ENCODE assay signal across 9 cellular contexts in the genomic region with DNA sequence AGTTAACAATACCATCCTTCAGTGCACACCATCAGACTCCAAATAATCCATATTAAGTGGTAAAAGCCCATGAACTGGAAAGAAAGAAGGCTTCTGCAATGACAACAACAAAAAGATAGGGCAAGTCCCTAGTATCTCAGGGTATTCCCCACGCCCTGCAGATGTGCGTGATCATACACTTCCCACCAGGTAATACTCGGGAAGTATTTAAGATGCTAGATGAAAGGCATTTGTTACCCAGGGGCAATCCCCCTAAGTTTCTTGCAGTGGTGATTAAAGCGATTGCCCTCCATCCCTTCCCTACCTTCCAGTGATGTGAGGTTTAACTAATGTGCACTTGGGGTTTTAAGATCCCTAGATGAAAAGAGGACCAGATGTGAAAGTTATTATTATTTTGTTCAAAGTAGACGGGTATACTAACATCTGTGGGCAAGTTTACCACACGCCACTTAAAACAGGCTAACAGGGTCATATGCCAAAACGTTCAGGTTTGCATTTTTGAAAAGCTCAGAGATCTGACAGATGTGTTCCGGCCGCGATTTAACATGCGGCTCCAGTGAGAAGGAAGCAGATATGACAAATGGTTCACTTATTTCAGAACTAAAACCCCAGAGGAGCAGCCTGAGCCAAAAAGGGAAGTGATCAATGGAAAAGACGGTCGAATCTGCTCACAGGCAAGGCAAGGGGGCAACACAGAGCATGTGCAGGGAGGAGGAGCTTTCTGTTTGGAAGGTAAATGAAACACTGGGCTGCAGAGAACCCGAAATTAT. TPM values are rescaled to one million over a fixed set of nuclear protein-coding genes. Genes with fewer than 3 reads are reported as not detected.
DNase-seq lines count a peak whose midpoint lies in the region; ATAC-seq and TF ChIP-seq lines count a peak whose summit lies in the region.
"Had no signal": no experiment of that assay in that cellular context is flagged by ENCODE, and none has a peak within 500 bp of the region (broad histone marks: within the 10 kb centered on the region; RNA-seq: fewer than 3 reads in every experiment).

No MANE protein-coding gene starts in this region.

- H2BK5ac ChIP-seq in mesenchymal stem cell (ENCODE audit: low read depth, low read length, poor library complexity, severe bottlenecking): no peak overlapping the region
- no peak overlapping the region for H2BK5ac ChIP-seq in mesendoderm (ENCODE audit: low read length)

- H3K9ac ChIP-seq in mesenchymal stem cell (ENCODE audit: low read length) (peak overlapping the region; percentile 46), mesendoderm (ENCODE audit: low read length) (no peak overlapping the region)

- no peak overlapping the region for H3K4ac ChIP-seq in mesenchymal stem cell (ENCODE audit: low read depth in 1 of 2, low read length in 2 of 2)
- H3K4ac ChIP-seq in mesendoderm (ENCODE audit: low read depth, low read length): no peak overlapping the region

- no peak overlapping the region for H3K56ac ChIP-seq in mesendoderm (ENCODE audit: low read length)

- H3K27ac Mint-ChIP-seq in activated CD4-positive, alpha-beta T cell treated with anti-CD3 and anti-CD28 coated beads, Interleukin-2, amount 10 ng/mL, durations not matched to agents 24 days and 14 days: peak overlapping the region; percentile 92
- H3K27ac Mint-ChIP-seq in chondrocyte (ENCODE audit: unreplicated experiment): no peak overlapping the region

- H3K4me3 Mint-ChIP-seq in activated CD4-positive, alpha-beta T cell treated with anti-CD3 and anti-CD28 coated beads, Interleukin-2, amount 10 ng/mL, durations not matched to agents 24 days and 14 days: peak overlapping the region; percentile 74
- no peak overlapping the region for H3K4me3 Mint-ChIP-seq in chondrocyte (ENCODE audit: unreplicated experiment)

- no peak overlapping the region for H4K91ac ChIP-seq in mesenchymal stem cell (ENCODE audit: low read length)

- H3K4me2 ChIP-seq in mesenchymal stem cell (ENCODE audit: low read length, poor library complexity, severe bottlenecking): no peak overlapping the region
- H3K4me2 ChIP-seq in mesendoderm (ENCODE audit: low read length): no peak overlapping the region

- H3K36me3 Mint-ChIP-seq in activated CD4-positive, alpha-beta T cell treated with anti-CD3 and anti-CD28 coated beads, Interleukin-2, amount 10 ng/mL, durations not matched to agents 24 days and 14 days (ENCODE audit: low read depth): peaks cover 61% of the 10 kb centered on the region
- H3K36me3 Mint-ChIP-seq in chondrocyte (ENCODE audit: low read depth): no peaks in the 10 kb centered on the region

- no peak overlapping the region for H3K18ac ChIP-seq in mesenchymal stem cell (ENCODE audit: low read depth in 1 of 2, low read length in 2 of 2)
- H3K18ac ChIP-seq in mesendoderm (ENCODE audit: low read length): no peak overlapping the region

- 80% methylated on average over 13 of the region's 14 CpGs for WGBS in mesenchymal stem cell
- WGBS in mesendoderm (ENCODE audit: extremely low coverage, insufficient coverage, low lambda C conversion rate): no CpG with 5 or more reads among the region's 14 CpGs

- H3K27me3 ChIP-seq in mesenchymal stem cell (ENCODE audit: control insufficient read depth in 1 of 2, insufficient read depth in 1 of 2, low read length in 2 of 2): no peaks in the 10 kb centered on the region
- no peaks in the 10 kb centered on the region for H3K27me3 ChIP-seq in mesendoderm (ENCODE audit: insufficient read depth, low read length, poor library complexity)

- H3K36me3 ChIP-seq in mesenchymal stem cell (ENCODE audit: control insufficient read depth in 1 of 2, insufficient read depth in 2 of 2, low read depth in 1 of 2, low read length in 2 of 2) (peaks cover 2 to 3% of the 10 kb centered on the region in 2 experiments), mesendoderm (ENCODE audit: control insufficient read depth, insufficient read depth, low read length) (no peaks in the 10 kb centered on the region)

- peak; percentile 96 for ATAC-seq in HG03342 (IDR thresholded peaks at IDR 0.05; ENCODE audit: unreplicated experiment)

- intact Hi-C loops in activated CD4-positive, alpha-beta T cell treated with anti-CD3 and anti-CD28 coated beads, Interleukin-2, amount 10 ng/mL, durations not matched to agents 24 days and 14 days (cut with micrococcal nuclease): loop anchor here (1.0 to 2.0 kb wide), 7 partner anchors 15 to 228 kb away; no protein-coding TSS in a partner anchor

- peak overlapping the region in 1 of 2 experiments; percentile 68 for H3K4me3 ChIP-seq in mesenchymal stem cell (ENCODE audit: insufficient read depth in 1 of 2, low read depth in 1 of 2, low read length in 2 of 2)
- no peak overlapping the region for H3K4me3 ChIP-seq in mesendoderm (ENCODE audit: low read length)

- no peak overlapping the region for H3K23ac ChIP-seq in mesenchymal stem cell (ENCODE audit: low read length in 2 of 2)
- no peak overlapping the region for H3K23ac ChIP-seq in mesendoderm (ENCODE audit: low read length)

- H2AK5ac ChIP-seq in mesenchymal stem cell (ENCODE audit: low read length, severe bottlenecking) (no peak overlapping the region), mesendoderm (ENCODE audit: low read length) (no peak overlapping the region)

- H3K9me3 ChIP-seq in mesenchymal stem cell (ENCODE audit: control insufficient read depth, low read length): no peaks in the 10 kb centered on the region

- H3K4me1 Mint-ChIP-seq in activated CD4-positive, alpha-beta T cell treated with anti-CD3 and anti-CD28 coated beads, Interleukin-2, amount 10 ng/mL, durations not matched to agents 24 days and 14 days: peaks cover 28% of the 10 kb centered on the region
- peaks cover 5% of the 10 kb centered on the region for H3K4me1 Mint-ChIP-seq in chondrocyte (ENCODE audit: low read depth)

- H2BK120ac ChIP-seq in mesenchymal stem cell (ENCODE audit: low read depth, low read length): no peak overlapping the region
- H2BK120ac ChIP-seq in mesendoderm (ENCODE audit: low read depth, low read length): no peak overlapping the region

- TF ChIP-seq CTCF in chondrocyte (IDR thresholded peaks at IDR 0.05): no peak

- H4K5ac ChIP-seq in mesendoderm (ENCODE audit: low read length): no peak overlapping the region

- no peak overlapping the region for H2BK12ac ChIP-seq in mesenchymal stem cell (ENCODE audit: low read length in 2 of 2)

- no peak overlapping the region for H2AFZ ChIP-seq in mesenchymal stem cell (ENCODE audit: low read depth, low read length)

- peak; percentile 73 for DNase-seq in activated effector memory CD4-positive, alpha-beta T cell treated with anti-CD3 and anti-CD28 coated beads, Interleukin-2, amount 50 U/mL, for 16 hours
- DNase-seq in activated effector memory CD4-positive, alpha-beta T cell treated with Interleukin-2 at 50 U/mL for 16 hours: no peak
- peak; percentile 80 for DNase-seq in activated CD4-positive, alpha-beta T cell treated with anti-CD3 and anti-CD28 coated beads, Interleukin-2, amount 10 ng/mL, durations not matched to agents 24 days and 14 days
- DNase-seq in mesenchymal stem cell (no peak), mesendoderm (no peak), chondrocyte (ENCODE audit: low spot score) (no peak), amniotic stem cell (lab: John Stamatoyannopoulos, UW) (no peak)

- H3K4me1 ChIP-seq in mesenchymal stem cell (ENCODE audit: control insufficient read depth, insufficient read depth, low read depth, low read length): no peaks in the 10 kb centered on the region
- no peaks in the 10 kb centered on the region for H3K4me1 ChIP-seq in mesendoderm (ENCODE audit: control insufficient read depth, low read depth, low read length)

- no peak overlapping the region for H3K14ac ChIP-seq in mesenchymal stem cell (ENCODE audit: low read length in 2 of 2)

- H2BK15ac ChIP-seq in mesenchymal stem cell (ENCODE audit: low read depth, poor library complexity, severe bottlenecking) (no peak overlapping the region), mesendoderm (replicated peaks; ENCODE audit: low read depth) (no peak overlapping the region)

- H3K27ac ChIP-seq in mesenchymal stem cell (ENCODE audit: low read length, poor library complexity, severe bottlenecking): no peak overlapping the region
- no peak overlapping the region for H3K27ac ChIP-seq in mesendoderm (ENCODE audit: low read depth, low read length)
- H3K27ac ChIP-seq: VCaP had no signal

- no peak overlapping the region for H4K8ac ChIP-seq in mesenchymal stem cell (ENCODE audit: low read length)
- no peak overlapping the region for H4K8ac ChIP-seq in mesendoderm (ENCODE audit: low read depth, low read length)

- H3K9me3 Mint-ChIP-seq in activated CD4-positive, alpha-beta T cell treated with anti-CD3 and anti-CD28 coated beads, Interleukin-2, amount 10 ng/mL, durations not matched to agents 24 days and 14 days: no peaks in the 10 kb centered on the region
- peaks cover 2% of the 10 kb centered on the region for H3K9me3 Mint-ChIP-seq in chondrocyte (ENCODE audit: low read depth)

- H3K79me2 ChIP-seq in mesendoderm (ENCODE audit: control insufficient read depth, insufficient read depth, low read length): no peaks in the 10 kb centered on the region

- H3K79me1 ChIP-seq in mesenchymal stem cell (replicated peaks; ENCODE audit: low read length, poor library complexity, severe bottlenecking) (peaks cover 13% of the 10 kb centered on the region), mesendoderm (ENCODE audit: low read length) (no peaks in the 10 kb centered on the region)

- no peaks in the 10 kb centered on the region for H3K27me3 Mint-ChIP-seq in activated CD4-positive, alpha-beta T cell treated with anti-CD3 and anti-CD28 coated beads, Interleukin-2, amount 10 ng/mL, durations not matched to agents 24 days and 14 days
- no peaks in the 10 kb centered on the region for H3K27me3 Mint-ChIP-seq in chondrocyte (ENCODE audit: low read depth)

RNA-seq across cellular contexts. Expression of a gene that starts 17.4 kb away (rescaled TPM):
- 104 and 105 TPM in 2 replicates for total RNA-seq in activated CD4-positive, alpha-beta T cell treated with anti-CD3 and anti-CD28 coated beads, Interleukin-2, amount 10 ng/mL, durations not matched to agents 24 days and 14 days
- polyA plus RNA-seq in mesenchymal stem cell (2013, experiment 1 of 2): 3.3 TPM
- polyA plus RNA-seq in mesenchymal stem cell (2013, experiment 2 of 2): 3.2 TPM
- 19.2 TPM for polyA plus RNA-seq in mesendoderm (2013, experiment 1 of 2)
- polyA plus RNA-seq in mesendoderm (2013, experiment 2 of 2): 20.3 TPM
- total RNA-seq in chondrocyte: 6.6 to 8.2 TPM (median 7.7 TPM) in 3 replicates

Comparison
In these comparisons a context has a peak if more than half of its experiments do, and no peak if none do; other contexts are left out.
1. DNase-seq: peak in activated effector memory CD4-positive, alpha-beta T cell treated with anti-CD3 and anti-CD28 coated beads, Interleukin-2, amount 50 U/mL, for 16 hours (single experiment) and activated CD4-positive, alpha-beta T cell treated with anti-CD3 and anti-CD28 coated beads, Interleukin-2, amount 10 ng/mL, durations not matched to agents 24 days and 14 days (single experiment); none in activated effector memory CD4-positive, alpha-beta T cell treated with Interleukin-2 at 50 U/mL for 16 hours (single experiment), mesenchymal stem cell (single experiment), mesendoderm (single experiment), chondrocyte (single experiment) and amniotic stem cell (single experiment).
2. RNA of a gene that starts 17.4 kb away (total RNA-seq): 104 to 105 TPM in activated CD4-positive, alpha-beta T cell treated with anti-CD3 and anti-CD28 coated beads, Interleukin-2, amount 10 ng/mL, durations not matched to agents 24 days and 14 days; 6.6 to 8.2 TPM in chondrocyte; every median in the first group is over 10 times any median in the second.